34 cellular contexts compared by ENCODE assay signal in genomic region chr3:67419779-67420178, GRCh38.
"Had no signal": no experiment of that assay in that cellular context is flagged by ENCODE, and none has a peak within 500 bp of the region (broad histone marks: within the 10 kb centered on the region; RNA-seq: fewer than 3 reads in every experiment).

No MANE protein-coding gene starts in this region.

- H3K36me3 ChIP-seq: MG63 had no signal

- H3K27ac ChIP-seq: KMS-11 had no signal

- H3K9ac ChIP-seq: KMS-11 had no signal

- H3K27me3 ChIP-seq: MG63 had no signal

- H3K4me2 ChIP-seq: KMS-11 had no signal

- H3K4me3 ChIP-seq: MG63 had no signal

- DNase-seq: Karpas-422, Kasumi-1, MG63, MM.1S, MV-4-11, NCI-H1048, NCI-H1092, NCI-H1092 treated with DMSO at 0.1 percent for 48 hours, NCI-H1105, NCI-H1105 treated with DMSO at 0.1 percent for 48 hours, NCI-H1417, NCI-H1417 treated with DMSO at 0.1 percent for 48 hours, NCI-H1436, NCI-H1436 treated with DMSO at 0.1 percent for 48 hours, NCI-H146, NCI-H1694, NCI-H1694 treated with DMSO at 0.1 percent for 48 hours, NCI-H187, NCI-H187 treated with DMSO at 0.1 percent for 48 hours, NCI-H1930, NCI-H2029, NCI-H2029 treated with DMSO at 0.1 percent for 48 hours, NCI-H2081, NCI-H2081 treated with DMSO at 0.1 percent for 48 hours, NCI-H2107, NCI-H2171, NCI-H2171 treated with DMSO at 0.1 percent for 48 hours, NCI-H2227 treated with DMSO at 0.1 percent for 48 hours, NCI-H226, NCI-H345, NCI-H446, NCI-H446 treated with DMSO at 0.1 percent for 48 hours, NCI-H510A had no signal

- H3K9me3 ChIP-seq: MG63 had no signal
